13 cellular contexts compared by ENCODE assay signal in genomic region chr4:15043922-15044321, GRCh38.
"Had no signal": no experiment of that assay in that cellular context is flagged by ENCODE, and none has a peak within 500 bp of the region (broad histone marks: within the 10 kb centered on the region; RNA-seq: fewer than 3 reads in every experiment).

No MANE protein-coding gene starts in this region.

- H3K27ac ChIP-seq: cardiac muscle cell, gastrocnemius medialis, testis, transverse colon had no signal

- H3K27me3 ChIP-seq: cardiac muscle cell, gastrocnemius medialis, testis, transverse colon had no signal

- DNase-seq: effector CD8-positive, alpha-beta T cell; gastrocnemius medialis; immature natural killer cell; left cardiac atrium; left ventricle myocardium superior; naive thymus-derived CD4-positive, alpha-beta T cell; nephron progenitor cell; stimulated activated CD4-positive, alpha-beta T cell treated with anti-CD3 and anti-CD28 coated beads, Interleukin-12 subunit alpha, Interleukin-12 subunit beta, amount 100 ng/mL, for 4 hours; stimulated activated CD8-positive, alpha-beta memory T cell treated with anti-CD3 and anti-CD28 coated beads, Interleukin-4, amount 100 ng/mL, for 48 hours; stimulated activated naive CD8-positive, alpha-beta T cell treated with anti-CD3 and anti-CD28 coated beads, Interleukin-15, Interleukin-2, amounts not matched to agents 100 U/mL and 50 U/mL, for 24 hours; testis; transverse colon had no signal
